26 cellular contexts compared by ENCODE assay signal in the genomic region with DNA sequence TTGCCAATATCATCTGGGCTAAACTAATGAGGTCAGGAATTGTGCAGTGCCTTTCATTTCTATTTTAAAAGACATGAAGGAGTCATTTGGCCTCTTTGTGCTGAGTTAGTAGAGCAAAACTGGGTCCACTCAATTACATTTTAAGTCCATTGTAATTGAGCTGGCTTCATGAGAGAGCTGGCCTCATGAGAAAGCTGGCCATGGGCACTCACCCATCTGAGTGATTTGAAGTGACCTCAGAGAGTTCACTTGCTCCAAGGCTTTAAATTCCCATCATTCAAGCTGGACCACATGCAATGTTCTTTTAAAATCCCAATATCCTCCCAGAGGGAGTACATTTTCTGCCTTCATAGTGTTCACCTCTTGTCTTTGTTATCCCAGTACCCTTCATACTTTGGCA.
"Had no signal": no experiment of that assay in that cellular context is flagged by ENCODE, and none has a peak within 500 bp of the region (broad histone marks: within the 10 kb centered on the region; RNA-seq: fewer than 3 reads in every experiment).

No MANE protein-coding gene starts in this region.

- H3K27ac Mint-ChIP-seq: immature natural killer cell; memory B cell; naive thymus-derived CD8-positive, alpha-beta T cell; nephron; stimulated activated effector memory CD8-positive, alpha-beta T cell treated with anti-CD3 and anti-CD28 coated beads, Interleukin-12 subunit alpha, Interleukin-12 subunit beta, amount 100 ng/mL, for 72 hours; stimulated activated naive CD8-positive, alpha-beta T cell treated with anti-CD3 and anti-CD28 coated beads, Interleukin-15, Interleukin-2, amounts not matched to agents 100 ng/mL and 50 ng/mL, for 24 hours had no signal

- H3K4me1 Mint-ChIP-seq: immature natural killer cell; memory B cell; naive thymus-derived CD8-positive, alpha-beta T cell; stimulated activated effector memory CD8-positive, alpha-beta T cell treated with anti-CD3 and anti-CD28 coated beads, Interleukin-12 subunit alpha, Interleukin-12 subunit beta, amount 100 ng/mL, for 72 hours had no signal

- DNase-seq: hypothalamus; immature natural killer cell; kidney; left colon; left ventricle myocardium inferior; naive thymus-derived CD8-positive, alpha-beta T cell; nucleus accumbens; psoas muscle; right lobe of liver; stimulated activated CD4-positive, alpha-beta T cell treated with anti-CD3 and anti-CD28 coated beads, Interleukin-12 subunit alpha, Interleukin-12 subunit beta, amount 100 ng/mL, for 4 hours; stimulated activated CD4-positive, alpha-beta T cell treated with anti-CD3 and anti-CD28 coated beads, Interleukin-4, amount 100 ng/mL, for 24 hours; stimulated activated naive CD4-positive, alpha-beta T cell had no signal

- H3K27ac ChIP-seq: left ventricle myocardium inferior, parathyroid adenoma, psoas muscle, right atrium auricular region, right lobe of liver, skin epidermis, suprapubic skin, thoracic aorta, tibial nerve, upper lobe of left lung, vagina had no signal

- H2AFZ ChIP-seq: parathyroid adenoma had no signal

- H3K79me2 ChIP-seq: parathyroid adenoma had no signal

- H3K36me3 ChIP-seq: left ventricle myocardium inferior, right atrium auricular region, right lobe of liver, suprapubic skin, thoracic aorta, tibial nerve, upper lobe of left lung, vagina had no signal

- H3K27me3 ChIP-seq: right atrium auricular region, right lobe of liver, suprapubic skin, tibial nerve, upper lobe of left lung, vagina had no signal

- H3K27me3 Mint-ChIP-seq: memory B cell had no signal

- ATAC-seq: left colon; naive thymus-derived CD8-positive, alpha-beta T cell; psoas muscle; right lobe of liver; stimulated activated effector memory CD8-positive, alpha-beta T cell treated with anti-CD3 and anti-CD28 coated beads, Interleukin-12 subunit alpha, Interleukin-12 subunit beta, amount 100 ng/mL, for 72 hours had no signal

- H3K36me3 Mint-ChIP-seq: immature natural killer cell; memory B cell; naive thymus-derived CD8-positive, alpha-beta T cell; stimulated activated effector memory CD8-positive, alpha-beta T cell treated with anti-CD3 and anti-CD28 coated beads, Interleukin-12 subunit alpha, Interleukin-12 subunit beta, amount 100 ng/mL, for 72 hours had no signal

- H3K9me3 Mint-ChIP-seq: neural crest cell had no signal

- H3K4me1 ChIP-seq: parathyroid adenoma, psoas muscle, right lobe of liver, suprapubic skin, tibial nerve, vagina had no signal

- H3K4me3 ChIP-seq: left ventricle myocardium inferior, lung, psoas muscle, right atrium auricular region, right lobe of liver, skin epidermis, suprapubic skin, thoracic aorta, tibial nerve, upper lobe of left lung, vagina had no signal

- H3K9me3 ChIP-seq: left ventricle myocardium inferior, psoas muscle, right atrium auricular region, right lobe of liver, suprapubic skin, thoracic aorta, tibial nerve, upper lobe of left lung, vagina had no signal

- H3K4me3 Mint-ChIP-seq: immature natural killer cell; memory B cell; naive thymus-derived CD8-positive, alpha-beta T cell; nephron; neural crest cell; stimulated activated effector memory CD8-positive, alpha-beta T cell treated with anti-CD3 and anti-CD28 coated beads, Interleukin-12 subunit alpha, Interleukin-12 subunit beta, amount 100 ng/mL, for 72 hours; stimulated activated naive CD8-positive, alpha-beta T cell treated with anti-CD3 and anti-CD28 coated beads, Interleukin-15, Interleukin-2, amounts not matched to agents 100 ng/mL and 50 ng/mL, for 24 hours had no signal
